In the genomic region with DNA sequence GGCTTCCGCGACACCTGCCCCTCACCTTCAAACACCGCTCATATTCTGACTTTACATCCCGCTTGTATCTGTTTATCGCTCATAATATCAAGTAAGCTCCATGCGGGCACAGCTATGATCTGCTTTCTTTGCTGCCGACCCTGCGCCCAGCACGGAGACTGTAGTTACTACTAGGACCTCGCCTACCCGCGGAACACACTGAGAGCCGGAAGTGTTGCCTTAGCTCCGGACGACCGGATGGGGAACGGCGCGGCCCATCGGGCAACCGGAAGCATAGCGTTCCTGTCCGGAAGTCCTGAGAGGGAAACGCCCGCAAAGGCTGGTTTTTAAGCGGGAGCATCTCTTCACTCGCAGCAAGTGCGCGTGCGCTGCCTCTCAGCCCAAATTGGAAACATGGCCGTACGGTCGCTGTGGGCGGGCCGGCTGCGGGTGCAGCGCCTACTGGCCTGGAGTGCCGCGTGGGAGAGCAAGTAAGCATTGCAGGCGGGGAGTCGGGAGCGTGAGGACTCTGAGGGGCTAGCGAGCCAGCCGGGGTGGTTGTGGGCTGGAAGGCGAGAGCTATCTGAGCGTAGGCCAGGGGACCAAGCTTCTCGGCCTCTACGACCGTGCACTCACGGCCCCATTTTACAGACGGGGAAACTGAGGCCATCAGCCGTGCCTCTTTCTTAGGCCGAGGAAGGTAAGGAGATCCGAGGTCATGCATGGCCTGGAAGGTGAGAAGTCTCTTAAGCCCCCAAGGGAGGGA, we compare ENCODE assay signal across 8 cellular contexts. TPM values are rescaled to one million over a fixed set of nuclear protein-coding genes. Genes with fewer than 3 reads are reported as not detected.
DNase-seq lines count a peak whose midpoint lies in the region; ATAC-seq and TF ChIP-seq lines count a peak whose summit lies in the region.

A gene with protein sequence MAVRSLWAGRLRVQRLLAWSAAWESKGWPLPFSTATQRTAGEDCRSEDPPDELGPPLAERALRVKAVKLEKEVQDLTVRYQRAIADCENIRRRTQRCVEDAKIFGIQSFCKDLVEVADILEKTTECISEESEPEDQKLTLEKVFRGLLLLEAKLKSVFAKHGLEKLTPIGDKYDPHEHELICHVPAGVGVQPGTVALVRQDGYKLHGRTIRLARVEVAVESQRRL (plus strand): TSS at position 353 of the 745 bp plus-strand sequence. CDS start 41 bp downstream, at position 394.

- TF ChIP-seq CTCF in GM10266 (IDR thresholded peaks at IDR 0.05; ENCODE audit: control insufficient read depth, insufficient read depth, low read depth, missing control alignments): no peak
- TF ChIP-seq CTCF in SU-DHL-6 (IDR thresholded peaks at IDR 0.05; ENCODE audit: insufficient read depth, low read length, poor library complexity, severe bottlenecking): no peak
- no peak for TF ChIP-seq CTCF in parathyroid adenoma (IDR thresholded peaks at IDR 0.05)
- peak in 1 of 5 experiments; percentile 40 for TF ChIP-seq CTCF in tibial nerve (IDR thresholded peaks at IDR 0.05)

- no peaks in the 10 kb centered on the region for H3K27me3 ChIP-seq in SU-DHL-6 (ENCODE audit: low read length)
- H3K27me3 ChIP-seq in parathyroid adenoma (ENCODE audit: control insufficient read depth, insufficient read depth, low read length): no peaks in the 10 kb centered on the region
- H3K27me3 ChIP-seq in tibial nerve: no peaks in the 10 kb centered on the region

- peak within 1 kb of the TSS; percentile 84 for H2AFZ ChIP-seq in SU-DHL-6 (ENCODE audit: low read depth, low read length, severe bottlenecking)
- H2AFZ ChIP-seq in parathyroid adenoma: peak within 1 kb of the TSS; percentile 81

- peak within 1 kb of the TSS; percentile 98 for H3K9ac ChIP-seq in SU-DHL-6 (ENCODE audit: low read length)
- peak within 1 kb of the TSS; percentile 29 for H3K9ac ChIP-seq in parathyroid adenoma

- peak; percentile 87 to 88 for TF ChIP-seq EP300 in tibial nerve (IDR thresholded peaks at IDR 0.05)

- intact Hi-C loops in Right ventricle myocardium superior (cut with DNase I): no loop called here

- DNase-seq in GM10266 (ENCODE audit: extremely low spot score) (peak; percentile 90), NCI-H128 (lab: John Stamatoyannopoulos, UW; ENCODE audit: unreplicated experiment) (peak; percentile 66), Right ventricle myocardium superior (peak; percentile 98), tibial nerve (ENCODE audit: low spot score in 2 of 2) (peak; percentile 87)
- DNase-seq in activated naive CD8-positive, alpha-beta T cell treated with anti-CD3 and anti-CD28 coated beads, Interleukin-2, amount 10 ng/mL, durations not matched to agents 7 days and 5 days: peak; percentile 88

- WGBS in tibial nerve, 2 donors: 1% methylated on average over 47 to 52 of the region's 54 CpGs

- no peaks in the 10 kb centered on the region for H3K9me3 Mint-ChIP-seq in activated naive CD8-positive, alpha-beta T cell treated with anti-CD3 and anti-CD28 coated beads, Interleukin-2, amount 10 ng/mL, durations not matched to agents 7 days and 5 days

- H3F3A ChIP-seq in SU-DHL-6 (ENCODE audit: insufficient read depth): peaks cover 14% of the 10 kb centered on the region

- peaks cover 43% of the 10 kb centered on the region for H3K4me1 Mint-ChIP-seq in activated naive CD8-positive, alpha-beta T cell treated with anti-CD3 and anti-CD28 coated beads, Interleukin-2, amount 10 ng/mL, durations not matched to agents 7 days and 5 days

- H3K9me3 ChIP-seq in SU-DHL-6 (ENCODE audit: insufficient read depth, low read length) (no peaks in the 10 kb centered on the region), parathyroid adenoma (ENCODE audit: control insufficient read depth, low read length) (no peaks in the 10 kb centered on the region), tibial nerve (no peaks in the 10 kb centered on the region)

- H3K27ac ChIP-seq in SU-DHL-6 (ENCODE audit: low read depth, low read length) (peak within 1 kb of the TSS; percentile 87), parathyroid adenoma (peak within 1 kb of the TSS; percentile 58), tibial nerve (peak within 1 kb of the TSS; percentile 62 to 84 (median 72))

- TF ChIP-seq POLR2A in tibial nerve (IDR thresholded peaks at IDR 0.05): peak; percentile 5 to 55

- H3K27me3 Mint-ChIP-seq in activated naive CD8-positive, alpha-beta T cell treated with anti-CD3 and anti-CD28 coated beads, Interleukin-2, amount 10 ng/mL, durations not matched to agents 7 days and 5 days: no peaks in the 10 kb centered on the region

- POLR2A ChIA-PET in activated naive CD8-positive, alpha-beta T cell treated with anti-CD3 and anti-CD28 coated beads, Interleukin-2, amount 10 ng/mL, durations not matched to agents 7 days and 5 days (lab: Charles Lee): interaction anchor here (0.6 to 8.7 kb wide), 14 partner anchors 8 to 517 kb away, joined by 3 to 131 read pairs (median 4); partner anchors contain the start of genes CSNK1A1 and PCYOX1L

- H3K4me1 ChIP-seq in parathyroid adenoma: peaks cover 4% of the 10 kb centered on the region
- peaks cover 0 to 26% (median 3%) of the 10 kb centered on the region in 4 donors for H3K4me1 ChIP-seq in tibial nerve

- H3K36me3 ChIP-seq in SU-DHL-6 (ENCODE audit: low read length) (peaks cover 26% of the 10 kb centered on the region), parathyroid adenoma (ENCODE audit: control insufficient read depth, insufficient read depth, low read length) (no peaks in the 10 kb centered on the region), tibial nerve (peaks cover 0 to 38% (median 1%) of the 10 kb centered on the region in 3 donors)

- H3K27ac Mint-ChIP-seq in activated naive CD8-positive, alpha-beta T cell treated with anti-CD3 and anti-CD28 coated beads, Interleukin-2, amount 10 ng/mL, durations not matched to agents 7 days and 5 days: peak within 1 kb of the TSS; percentile 92

- peaks cover 26% of the 10 kb centered on the region for H3K36me3 Mint-ChIP-seq in activated naive CD8-positive, alpha-beta T cell treated with anti-CD3 and anti-CD28 coated beads, Interleukin-2, amount 10 ng/mL, durations not matched to agents 7 days and 5 days

- H3K4me2 ChIP-seq in SU-DHL-6 (ENCODE audit: low read depth, low read length, poor library complexity, severe bottlenecking): peak within 1 kb of the TSS; percentile 75
- H3K4me2 ChIP-seq in parathyroid adenoma (ENCODE audit: low read length): peak within 1 kb of the TSS; percentile 94

- H3K9me2 ChIP-seq in SU-DHL-6 (replicated peaks; ENCODE audit: insufficient read depth, low read length): no peaks in the 10 kb centered on the region

- H3K79me2 ChIP-seq in SU-DHL-6 (ENCODE audit: insufficient read depth, low read length) (peaks cover 37% of the 10 kb centered on the region), parathyroid adenoma (peaks cover 10% of the 10 kb centered on the region)

- no peaks in the 10 kb centered on the region for H4K20me1 ChIP-seq in SU-DHL-6 (ENCODE audit: low read depth, low read length)

- peak within 1 kb of the TSS; percentile 93 for H3K4me3 Mint-ChIP-seq in activated naive CD8-positive, alpha-beta T cell treated with anti-CD3 and anti-CD28 coated beads, Interleukin-2, amount 10 ng/mL, durations not matched to agents 7 days and 5 days

- peak within 1 kb of the TSS; percentile 99 for H3K4me3 ChIP-seq in SU-DHL-6 (ENCODE audit: insufficient read depth, low read length, poor library complexity, severe bottlenecking)
- H3K4me3 ChIP-seq in parathyroid adenoma (ENCODE audit: low read depth, low read length): peak within 1 kb of the TSS; percentile 87
- H3K4me3 ChIP-seq in tibial nerve: peak within 1 kb of the TSS; percentile 59 to 83 (median 69)

- ATAC-seq in HG02623 (IDR thresholded peaks at IDR 0.05; ENCODE audit: unreplicated experiment) (peak; percentile 97), Right ventricle myocardium superior (ENCODE audit: poor library complexity) (peak; percentile 99)
- ATAC-seq in activated naive CD8-positive, alpha-beta T cell treated with anti-CD3 and anti-CD28 coated beads, Interleukin-2, amount 10 ng/mL, durations not matched to agents 7 days and 5 days (ENCODE audit: low read depth): peak; percentile 81

RNA-seq across cellular contexts. Expression of the gene that starts here (rescaled TPM):
- 10 to 100 TPM; 26.1 to 29.7 TPM for total RNA-seq in activated naive CD8-positive, alpha-beta T cell treated with anti-CD3 and anti-CD28 coated beads, Interleukin-2, amount 10 ng/mL, durations not matched to agents 7 days and 5 days
- 9.0 TPM for total RNA-seq in Right ventricle myocardium superior
- total RNA-seq in tibial nerve: 10 to 100 TPM in 2 of 4 donors, 1 to 10 TPM in 2; 6.5 to 13.5 (median 10.3) TPM

Comparison
In these comparisons a context has a peak if more than half of its experiments do, and no peak if none do; other contexts are left out.
1. Peak in every context shown above with its lines: DNase-seq, ATAC-seq, H3K4me3 ChIP-seq and H3K27ac ChIP-seq.